1 cellular context compared by ENCODE assay signal in genomic region chr6:41779793-41780622, GRCh38.
TF ChIP-seq lines count a peak whose summit lies in the region.

A gene with protein sequence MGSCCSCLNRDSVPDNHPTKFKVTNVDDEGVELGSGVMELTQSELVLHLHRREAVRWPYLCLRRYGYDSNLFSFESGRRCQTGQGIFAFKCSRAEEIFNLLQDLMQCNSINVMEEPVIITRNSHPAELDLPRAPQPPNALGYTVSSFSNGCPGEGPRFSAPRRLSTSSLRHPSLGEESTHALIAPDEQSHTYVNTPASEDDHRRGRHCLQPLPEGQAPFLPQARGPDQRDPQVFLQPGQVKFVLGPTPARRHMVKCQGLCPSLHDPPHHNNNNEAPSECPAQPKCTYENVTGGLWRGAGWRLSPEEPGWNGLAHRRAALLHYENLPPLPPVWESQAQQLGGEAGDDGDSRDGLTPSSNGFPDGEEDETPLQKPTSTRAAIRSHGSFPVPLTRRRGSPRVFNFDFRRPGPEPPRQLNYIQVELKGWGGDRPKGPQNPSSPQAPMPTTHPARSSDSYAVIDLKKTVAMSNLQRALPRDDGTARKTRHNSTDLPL (minus strand): TSS chr6:41779900. CDS start chr6:41776987, 2,913 bp downstream.

TF ChIP-seq in HepG2, 621 proteins besides CTCF, POLR2A, EP300 and RAD21 (continued from another document and continues in another):
- TF ChIP-seq STAT6 (CRISPR knock-in tag; IDR thresholded peaks at IDR 0.05; ENCODE audit: borderline replicate concordance) (peak; percentile 67; the same call in 1 of the 2 replicates), HOXD1 (CRISPR knock-in tag; IDR thresholded peaks at IDR 0.05) (no peak), CCAR2 (optimal IDR thresholded peaks at IDR 0.05; ENCODE audit: low read depth, low read length) (peak; percentile 79), SYNCRIP (IDR thresholded peaks at IDR 0.05; ENCODE audit: insufficient read depth, low read depth, low read length) (no peak), THYN1 (CRISPR knock-in tag; IDR thresholded peaks at IDR 0.05; ENCODE audit: borderline replicate concordance, low read depth) (no peak), ZNF318 (CRISPR knock-in tag; IDR thresholded peaks at IDR 0.05) (peak; percentile 46; the same call in 1 of the 2 replicates), TFAP4 (IDR thresholded peaks at IDR 0.05; ENCODE audit: borderline replicate concordance, low read depth) (peak; percentile 21; the same call in 1 of the 2 replicates), FOSL1 (CRISPR knock-in tag; IDR thresholded peaks at IDR 0.05; ENCODE audit: borderline replicate concordance) (no peak), CSRNP1 (CRISPR knock-in tag; IDR thresholded peaks at IDR 0.05) (no peak), KDM6A (CRISPR knock-in tag; IDR thresholded peaks at IDR 0.05; ENCODE audit: low read depth) (no peak), GATA4 (IDR thresholded peaks at IDR 0.05; ENCODE audit: borderline replicate concordance, low read depth) (no peak; the same call in 1 of the 2 replicates), XRCC5 (optimal IDR thresholded peaks at IDR 0.05; ENCODE audit: low read length) (peak; percentile 98), NFE2L1 (CRISPR knock-in tag; IDR thresholded peaks at IDR 0.05; ENCODE audit: borderline replicate concordance) (no peak), CREB1 (IDR thresholded peaks at IDR 0.05) (peak; percentile 47; the same call in 1 of the 2 replicates), CREB1 (CRISPR knock-in tag; IDR thresholded peaks at IDR 0.05) (0 out of 2 replicates have a peak, but pooled peaks have one; percentile 47), ZNF841 (CRISPR knock-in tag; IDR thresholded peaks at IDR 0.05; ENCODE audit: borderline replicate concordance) (no peak), SIN3B (IDR thresholded peaks at IDR 0.05; ENCODE audit: low read length) (peak; percentile 83), KMT2B (CRISPR knock-in tag; IDR thresholded peaks at IDR 0.05) (peak; percentile 87), GFI1 (CRISPR knock-in tag; IDR thresholded peaks at IDR 0.05; ENCODE audit: borderline replicate concordance) (peak; percentile 40; the same call in 1 of the 2 replicates), ZNF773 (CRISPR knock-in tag; IDR thresholded peaks at IDR 0.05; ENCODE audit: borderline replicate concordance) (no peak), DNMT1 (CRISPR knock-in tag; IDR thresholded peaks at IDR 0.05) (no peak; the same call in 1 of the 2 replicates), ATF3 (CRISPR knock-in tag; IDR thresholded peaks at IDR 0.05) (peak; percentile 64; the same call in 1 of the 2 replicates), ZNF780A (CRISPR knock-in tag; IDR thresholded peaks at IDR 0.05) (no peak), ZNF326 (CRISPR knock-in tag; IDR thresholded peaks at IDR 0.05; ENCODE audit: borderline replicate concordance) (no peak)
- TF ChIP-seq, protein P1, sequence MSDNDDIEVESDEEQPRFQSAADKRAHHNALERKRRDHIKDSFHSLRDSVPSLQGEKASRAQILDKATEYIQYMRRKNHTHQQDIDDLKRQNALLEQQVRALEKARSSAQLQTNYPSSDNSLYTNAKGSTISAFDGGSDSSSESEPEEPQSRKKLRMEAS (IDR thresholded peaks at IDR 0.05): peak; percentile 60; the same call in 1 of the 2 replicates
- TF ChIP-seq, protein P2, sequence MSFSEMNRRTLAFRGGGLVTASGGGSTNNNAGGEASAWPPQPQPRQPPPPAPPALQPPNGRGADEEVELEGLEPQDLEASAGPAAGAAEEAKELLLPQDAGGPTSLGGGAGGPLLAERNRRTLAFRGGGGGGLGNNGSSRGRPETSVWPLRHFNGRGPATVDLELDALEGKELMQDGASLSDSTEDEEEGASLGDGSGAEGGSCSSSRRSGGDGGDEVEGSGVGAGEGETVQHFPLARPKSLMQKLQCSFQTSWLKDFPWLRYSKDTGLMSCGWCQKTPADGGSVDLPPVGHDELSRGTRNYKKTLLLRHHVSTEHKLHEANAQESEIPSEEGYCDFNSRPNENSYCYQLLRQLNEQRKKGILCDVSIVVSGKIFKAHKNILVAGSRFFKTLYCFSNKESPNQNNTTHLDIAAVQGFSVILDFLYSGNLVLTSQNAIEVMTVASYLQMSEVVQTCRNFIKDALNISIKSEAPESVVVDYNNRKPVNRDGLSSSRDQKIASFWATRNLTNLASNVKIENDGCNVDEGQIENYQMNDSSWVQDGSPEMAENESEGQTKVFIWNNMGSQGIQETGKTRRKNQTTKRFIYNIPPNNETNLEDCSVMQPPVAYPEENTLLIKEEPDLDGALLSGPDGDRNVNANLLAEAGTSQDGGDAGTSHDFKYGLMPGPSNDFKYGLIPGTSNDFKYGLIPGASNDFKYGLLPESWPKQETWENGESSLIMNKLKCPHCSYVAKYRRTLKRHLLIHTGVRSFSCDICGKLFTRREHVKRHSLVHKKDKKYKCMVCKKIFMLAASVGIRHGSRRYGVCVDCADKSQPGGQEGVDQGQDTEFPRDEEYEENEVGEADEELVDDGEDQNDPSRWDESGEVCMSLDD (CRISPR knock-in tag; IDR thresholded peaks at IDR 0.05; ENCODE audit: borderline replicate concordance): no peak; the same call in 1 of the 2 replicates
- TF ChIP-seq, protein P3, sequence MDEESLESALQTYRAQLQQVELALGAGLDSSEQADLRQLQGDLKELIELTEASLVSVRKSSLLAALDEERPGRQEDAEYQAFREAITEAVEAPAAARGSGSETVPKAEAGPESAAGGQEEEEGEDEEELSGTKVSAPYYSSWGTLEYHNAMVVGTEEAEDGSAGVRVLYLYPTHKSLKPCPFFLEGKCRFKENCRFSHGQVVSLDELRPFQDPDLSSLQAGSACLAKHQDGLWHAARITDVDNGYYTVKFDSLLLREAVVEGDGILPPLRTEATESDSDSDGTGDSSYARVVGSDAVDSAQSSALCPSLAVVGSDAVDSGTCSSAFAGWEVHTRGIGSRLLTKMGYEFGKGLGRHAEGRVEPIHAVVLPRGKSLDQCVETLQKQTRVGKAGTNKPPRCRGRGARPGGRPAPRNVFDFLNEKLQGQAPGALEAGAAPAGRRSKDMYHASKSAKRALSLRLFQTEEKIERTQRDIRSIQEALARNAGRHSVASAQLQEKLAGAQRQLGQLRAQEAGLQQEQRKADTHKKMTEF (CRISPR knock-in tag; IDR thresholded peaks at IDR 0.05): peak; percentile 89
- TF ChIP-seq, protein P4, sequence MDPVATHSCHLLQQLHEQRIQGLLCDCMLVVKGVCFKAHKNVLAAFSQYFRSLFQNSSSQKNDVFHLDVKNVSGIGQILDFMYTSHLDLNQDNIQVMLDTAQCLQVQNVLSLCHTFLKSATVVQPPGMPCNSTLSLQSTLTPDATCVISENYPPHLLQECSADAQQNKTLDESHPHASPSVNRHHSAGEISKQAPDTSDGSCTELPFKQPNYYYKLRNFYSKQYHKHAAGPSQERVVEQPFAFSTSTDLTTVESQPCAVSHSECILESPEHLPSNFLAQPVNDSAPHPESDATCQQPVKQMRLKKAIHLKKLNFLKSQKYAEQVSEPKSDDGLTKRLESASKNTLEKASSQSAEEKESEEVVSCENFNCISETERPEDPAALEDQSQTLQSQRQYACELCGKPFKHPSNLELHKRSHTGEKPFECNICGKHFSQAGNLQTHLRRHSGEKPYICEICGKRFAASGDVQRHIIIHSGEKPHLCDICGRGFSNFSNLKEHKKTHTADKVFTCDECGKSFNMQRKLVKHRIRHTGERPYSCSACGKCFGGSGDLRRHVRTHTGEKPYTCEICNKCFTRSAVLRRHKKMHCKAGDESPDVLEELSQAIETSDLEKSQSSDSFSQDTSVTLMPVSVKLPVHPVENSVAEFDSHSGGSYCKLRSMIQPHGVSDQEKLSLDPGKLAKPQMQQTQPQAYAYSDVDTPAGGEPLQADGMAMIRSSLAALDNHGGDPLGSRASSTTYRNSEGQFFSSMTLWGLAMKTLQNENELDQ (CRISPR knock-in tag; IDR thresholded peaks at IDR 0.05; ENCODE audit: borderline replicate concordance): no peak
